8 cellular contexts compared by ENCODE assay signal in the genomic region with DNA sequence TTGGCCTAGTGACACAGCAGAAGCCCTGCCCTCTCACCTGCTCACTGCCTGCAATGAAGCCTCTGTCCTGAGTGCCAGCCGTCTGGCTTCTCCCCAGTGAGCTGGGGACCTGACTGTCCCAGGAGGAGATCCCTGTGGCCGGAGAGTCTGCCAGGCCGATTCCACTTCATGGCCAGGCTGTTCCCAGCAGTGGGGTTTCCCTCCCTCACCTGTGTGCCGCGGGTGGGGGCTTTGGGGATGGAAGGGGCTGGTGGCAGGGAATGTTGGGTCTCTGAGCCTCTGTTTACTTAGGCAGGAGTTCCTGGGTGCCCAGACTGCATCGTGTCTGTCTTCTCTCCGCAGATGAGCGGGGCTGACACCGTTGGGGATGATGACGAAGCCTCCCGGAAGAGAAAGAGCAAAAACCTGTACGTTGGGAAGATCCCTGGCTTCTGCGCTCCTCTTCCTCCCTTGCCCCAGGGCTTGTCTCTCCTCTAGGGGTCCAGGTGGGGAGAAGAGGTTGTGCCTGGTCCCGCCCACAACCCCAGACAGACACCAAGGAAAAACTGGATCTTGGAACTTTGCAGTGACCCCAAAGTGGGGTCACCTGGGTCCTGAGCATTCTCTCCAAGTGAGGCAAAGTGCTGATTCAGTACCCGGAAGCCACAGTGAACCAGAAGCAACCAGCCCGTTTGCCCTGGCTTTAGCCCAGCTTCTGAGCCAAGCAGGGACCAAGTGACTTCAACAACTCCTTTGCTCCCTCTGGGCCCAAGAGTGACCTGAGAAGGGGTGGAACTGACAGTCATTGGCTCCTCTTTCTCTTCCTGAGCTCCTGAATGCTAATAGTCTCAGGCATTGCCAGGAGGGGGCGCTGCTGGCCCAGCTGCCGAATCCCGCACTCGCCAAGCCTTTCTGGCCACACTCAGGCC.
DNase-seq lines count a peak whose midpoint lies in the region; ATAC-seq, FAIRE-seq and TF ChIP-seq lines count a peak whose summit lies in the region.

No MANE protein-coding gene starts in this region.

- peaks cover 16 to 20% of the 10 kb centered on the region in 2 experiments for H3K36me3 ChIP-seq in keratinocyte (ENCODE audit: control insufficient read depth in 2 of 2, extremely low read depth in 1 of 2, insufficient read depth in 2 of 2, low read length in 2 of 2)

- in situ Hi-C loops in T47D (cut with HindIII; ENCODE audit: low pct_unique_long_range_greater_than_20kb, low sequenced_read_pairs) = no loop called here

- peak; percentile 87 to 96 (median 96) for TF ChIP-seq CTCF in keratinocyte (optimal IDR thresholded peaks at IDR 0.05 in 1 of 3, IDR thresholded peaks at IDR 0.05 in 1 of 3, conservative IDR thresholded peaks at IDR 0.05 in 1 of 3; ENCODE audit: extremely low read depth in 1 of 3, insufficient read depth in 2 of 3, low read length in 3 of 3)

- dilution Hi-C loops in keratinocyte (cut with MboI; ENCODE audit: extremely low pct_ligation_motif_present, low sequenced_read_pairs) = no loop called here

- ATAC-seq in GM18870 (IDR thresholded peaks at IDR 0.05; ENCODE audit: unreplicated experiment) = no peak

- no peaks in the 10 kb centered on the region for H4K20me1 ChIP-seq in keratinocyte (ENCODE audit: control insufficient read depth, extremely low read depth, insufficient read depth, low read length)

- peak; percentile 55 for FAIRE-seq in H54 (lab: Jason Lieb, UNC)
- peak; percentile 33 for FAIRE-seq in TTC549 (lab: Jason Lieb, UNC)
- FAIRE-seq in keratinocyte (lab: Jason Lieb, UNC) = peak; percentile 89

- peak; percentile 83 for DNase-seq in ELR (ENCODE audit: low read depth)
- DNase-seq in H54 (ENCODE audit: insufficient read length, low spot score) = peak; percentile 66
- DNase-seq in NCI-H146 (lab: John Stamatoyannopoulos, UW) = peak; percentile 29
- DNase-seq in T47D (ENCODE audit: low read depth in 1 of 2, low spot score in 1 of 2) = peak; percentile 74 to 86
- no peak for DNase-seq in keratinocyte (ENCODE audit: low read depth, low spot score)
- peak in 3 of 4 experiments; percentile 50 to 68 (median 54) for DNase-seq in stimulated activated CD4-positive, alpha-beta T cell treated with anti-CD3 and anti-CD28 coated beads, Interleukin-1b, Interleukin-23, amount 100 ng/mL, for 24 hours (ENCODE audit: low read depth in 4 of 4, low spot score in 1 of 4)

- H3K4me2 ChIP-seq in keratinocyte (ENCODE audit: control insufficient read depth, extremely low read depth, insufficient read depth, low read depth, low read length) = peak overlapping the region; percentile 44

- H3K27me3 ChIP-seq in keratinocyte (ENCODE audit: control insufficient read depth, extremely low read depth, insufficient read depth, low read length) = no peaks in the 10 kb centered on the region

- peak overlapping the region; percentile 36 for H3K9ac ChIP-seq in keratinocyte (ENCODE audit: control insufficient read depth, extremely low read depth, insufficient read depth, low read length)

- H3K27ac ChIP-seq in keratinocyte (ENCODE audit: control insufficient read depth, insufficient read depth, low read length) = peak overlapping the region; percentile 49

- no peak overlapping the region for H3K4me3 ChIP-seq in keratinocyte (ENCODE audit: control insufficient read depth in 2 of 3, extremely low read depth in 1 of 3, insufficient read depth in 2 of 3, low read depth in 1 of 3, low read length in 3 of 3)

- no peaks in the 10 kb centered on the region for H3K9me1 ChIP-seq in keratinocyte (ENCODE audit: control insufficient read depth, extremely low read depth, insufficient read depth, low read length)

- no peak for TF ChIP-seq POLR2A in H54 (IDR thresholded peaks at IDR 0.05; ENCODE audit: low read depth, low read length)

- H3K9me3 ChIP-seq in keratinocyte (ENCODE audit: control insufficient read depth, low read depth, low read length) = no peaks in the 10 kb centered on the region

- H3K79me2 ChIP-seq in keratinocyte (ENCODE audit: control insufficient read depth, insufficient read depth, low read length) = peaks cover 15% of the 10 kb centered on the region

- peaks cover 32% of the 10 kb centered on the region for H3K4me1 ChIP-seq in keratinocyte (ENCODE audit: control insufficient read depth, extremely low read depth, insufficient read depth, low read length)

- H2AFZ ChIP-seq in keratinocyte (ENCODE audit: control insufficient read depth, low read length) = peak overlapping the region; percentile 67
